ENCODE assay signal across 19 cellular contexts in the genomic region with DNA sequence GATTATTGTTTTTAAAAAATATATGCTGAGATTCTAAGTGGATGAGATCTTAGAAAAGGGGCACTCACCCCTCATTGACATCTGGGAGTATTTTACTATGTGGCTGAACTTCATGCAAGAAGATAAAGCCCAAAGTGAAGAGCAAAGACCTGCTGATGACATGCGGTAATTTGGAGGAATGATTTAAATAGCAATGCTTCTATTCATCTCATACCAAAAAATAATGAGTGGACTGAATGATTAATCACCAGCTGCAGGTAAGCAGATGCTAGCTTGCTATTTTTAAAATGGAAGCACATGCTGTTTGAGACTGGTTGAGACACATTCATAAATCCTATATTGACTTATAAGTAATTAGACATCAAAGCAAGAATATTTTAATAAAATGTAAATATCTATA. TPM values are rescaled to one million over a fixed set of nuclear protein-coding genes. Genes with fewer than 3 reads are reported as not detected.
DNase-seq lines count a peak whose midpoint lies in the region; ATAC-seq, FAIRE-seq and TF ChIP-seq lines count a peak whose summit lies in the region.
"Had no signal": no experiment of that assay in that cellular context is flagged by ENCODE, and none has a peak within 500 bp of the region (broad histone marks: within the 10 kb centered on the region; RNA-seq: fewer than 3 reads in every experiment).

No MANE protein-coding gene starts in this region.

- no peaks in the 10 kb centered on the region for H3K9me2 ChIP-seq in SK-N-SH

- POLR2A ChIA-PET in SK-N-SH (lab: Yijun Ruan, JAX) = no interaction called here

- no peaks in the 10 kb centered on the region for H3K9me3 Mint-ChIP-seq in HFFc6
- H3K9me3 Mint-ChIP-seq: CD8-positive, alpha-beta memory T cell; GM23338 had no signal

- no peak for DNase-seq in SK-N-SH
- DNase-seq in HFFc6 = peak; percentile 41
- DNase-seq in bronchial epithelial cell (ENCODE audit: low read depth) = peak; percentile 25
- peak; percentile 64 for DNase-seq in myocyte (ENCODE audit: low read depth)
- no peak for DNase-seq in COLO829 (ENCODE audit: low spot score)
- DNase-seq in SHP77 (lab: John Stamatoyannopoulos, UW) = no peak
- no peak for DNase-seq in NOMO-1 treated with dmso at 0.1 percent for 144 hours (lab: John Stamatoyannopoulos, UW; ENCODE audit: unreplicated experiment)
- DNase-seq: AML-193; CD8-positive, alpha-beta memory T cell; DMS53; H7 had no signal

- H2AFZ ChIP-seq in SK-N-SH (ENCODE audit: low read depth) = no peak overlapping the region
- H2AFZ ChIP-seq: GM23338 had no signal

- peaks cover 2% of the 10 kb centered on the region; the same call in 1 of the 2 replicates for H3K27me3 Mint-ChIP-seq in HFFc6 (ENCODE audit: insufficient read depth)

- H4K20me1 ChIP-seq in SK-N-SH (ENCODE audit: insufficient read depth) = no peaks in the 10 kb centered on the region
- H4K20me1 ChIP-seq: BLaER1 had no signal

- FAIRE-seq in bronchial epithelial cell (lab: Jason Lieb, UNC) = no peak
- FAIRE-seq: G401.6, GM12892, GM19239 had no signal

- H3K4me3 Mint-ChIP-seq in HFFc6 = peak overlapping the region; percentile 10; the same call in 1 of the 2 replicates
- H3K4me3 Mint-ChIP-seq: CD8-positive, alpha-beta memory T cell; GM23338 had no signal

- H3K4me1 Mint-ChIP-seq in HFFc6 (ENCODE audit: low read depth) = peaks cover 66% of the 10 kb centered on the region
- H3K4me1 Mint-ChIP-seq: CD8-positive, alpha-beta memory T cell; GM23338 had no signal

- H3K4me1 ChIP-seq in SK-N-SH (ENCODE audit: control insufficient read depth in 1 of 2, insufficient read depth in 2 of 2, low read depth in 1 of 2, low read length in 1 of 2) = peaks cover 0 to 13% of the 10 kb centered on the region in 2 experiments; a peak in 1 of 4 replicates

- H3K9ac ChIP-seq in SK-N-SH = no peak overlapping the region
- H3K9ac ChIP-seq: BLaER1 had no signal

- 42% methylated on average over 1 of the region's 1 CpG for WGBS in SK-N-SH (ENCODE audit: low lambda C conversion rate)

- H3K27me3 ChIP-seq in SK-N-SH (ENCODE audit: insufficient read depth) = no peaks in the 10 kb centered on the region
- no peaks in the 10 kb centered on the region for H3K27me3 ChIP-seq in bronchial epithelial cell (ENCODE audit: control insufficient read depth, insufficient read depth, low read length)
- H3K27me3 ChIP-seq: BLaER1 had no signal

- H3K27ac Mint-ChIP-seq in HFFc6 = peak overlapping the region; percentile 82
- H3K27ac Mint-ChIP-seq: CD8-positive, alpha-beta memory T cell; GM23338 had no signal

- ATAC-seq in SK-N-SH treated with all-trans-retinoic acid at 6 μM for 48 hours = no peak
- ATAC-seq: GM23338 had no signal

- TF ChIP-seq CTCF in SK-N-SH (IDR thresholded peaks at IDR 0.05) (no peak), HFFc6 (IDR thresholded peaks at IDR 0.05) (no peak), bronchial epithelial cell (IDR thresholded peaks at IDR 0.05; ENCODE audit: insufficient read depth, low read length, severe bottlenecking) (no peak)

- no peak overlapping the region for H3K27ac ChIP-seq in SK-N-SH (ENCODE audit: low read depth in 2 of 2, low read length in 1 of 2)
- H3K27ac ChIP-seq: 22Rv1, BLaER1 had no signal

- H3K36me3 Mint-ChIP-seq in HFFc6 (ENCODE audit: low read depth) = no peaks in the 10 kb centered on the region; the same call in 1 of the 2 replicates
- H3K36me3 Mint-ChIP-seq: CD8-positive, alpha-beta memory T cell had no signal

- peaks cover 33% of the 10 kb centered on the region for H3F3A ChIP-seq in SK-N-SH (replicated peaks; ENCODE audit: insufficient read depth)

- CTCF ChIA-PET in SK-N-SH (lab: Yijun Ruan, JAX) = interaction anchor here (1.3 to 1.6 kb wide), 3 partner anchors 11 to 385 kb away, joined by 4 to 8 read pairs (median 4); no protein-coding TSS in a partner anchor

- TF ChIP-seq EP300 in SK-N-SH (IDR thresholded peaks at IDR 0.05; ENCODE audit: borderline replicate concordance in 1 of 2, low read depth in 1 of 2, low read length in 1 of 2) = peak in 1 of 2 experiments; percentile 49; a peak in 1 of 4 replicates

- H3K9me3 ChIP-seq in SK-N-SH = no peaks in the 10 kb centered on the region
- H3K9me3 ChIP-seq: BLaER1 had no signal

- H3K36me3 ChIP-seq in SK-N-SH (replicated peaks in 1 of 2; ENCODE audit: control insufficient read depth in 1 of 2, insufficient read depth in 2 of 2, low read length in 1 of 2) (no peaks in the 10 kb centered on the region), bronchial epithelial cell (ENCODE audit: control insufficient read depth, insufficient read depth, low read length) (no peaks in the 10 kb centered on the region)
- H3K36me3 ChIP-seq: BLaER1 had no signal

- no peaks in the 10 kb centered on the region for H3K79me2 ChIP-seq in SK-N-SH (ENCODE audit: insufficient read depth)

- no peak overlapping the region for H3K4me2 ChIP-seq in SK-N-SH
- H3K4me2 ChIP-seq: BLaER1, GM23338 had no signal

- H3K4me3 ChIP-seq in SK-N-SH (ENCODE audit: low read depth in 2 of 2, low read length in 1 of 2) (no peak overlapping the region), bronchial epithelial cell (ENCODE audit: low read depth, low read length) (no peak overlapping the region)
- H3K4me3 ChIP-seq: BLaER1, GM23338 had no signal

- TF ChIP-seq RAD21 in SK-N-SH (IDR thresholded peaks at IDR 0.05; ENCODE audit: low read length) = no peak

TF ChIP-seq in SK-N-SH, 30 proteins besides CTCF, POLR2A, EP300 and RAD21:
- peak; percentile 80 for TF ChIP-seq PBX3 (IDR thresholded peaks at IDR 0.05)
- TF ChIP-seq NFIC (IDR thresholded peaks at IDR 0.05; ENCODE audit: borderline replicate concordance) = 0 out of 2 replicates have a peak, but pooled peaks have one; percentile 26
- no peak for TF ChIP-seq POLR2AphosphoS5 (IDR thresholded peaks at IDR 0.05; ENCODE audit: low read depth, low read length)
- no peak for TF ChIP-seq RFX5 (IDR thresholded peaks at IDR 0.05; ENCODE audit: low read length)
- peak; percentile 45; the same call in 1 of the 2 replicates for TF ChIP-seq FOSL2 (IDR thresholded peaks at IDR 0.05; ENCODE audit: borderline replicate concordance, low read depth)
- TF ChIP-seq FOXM1 (IDR thresholded peaks at IDR 0.05; ENCODE audit: low read depth) = no peak
- TF ChIP-seq TCF12 (IDR thresholded peaks at IDR 0.05) = peak; percentile 81
- TF ChIP-seq JUND (IDR thresholded peaks at IDR 0.05) = peak; percentile 37; the same call in 1 of the 2 replicates

TF ChIP-seq in SK-N-SH treated with all-trans-retinoic acid at 6 μM for 48 hours, 23 proteins besides CTCF, POLR2A, EP300 and RAD21:
- no peak for TF ChIP-seq ARNTL (CRISPR knock-in tag; IDR thresholded peaks at IDR 0.05; ENCODE audit: borderline replicate concordance, low read depth)

RNA-seq across cellular contexts. Expression of gene CDK15, which starts 12.7 kb away (rescaled TPM):
- polyA plus RNA-seq in SK-N-SH (2012; rRNA removed) = 1.8 and 2.5 TPM in 2 replicates
- 2.3 and 2.4 TPM in 2 replicates for polyA plus RNA-seq in SK-N-SH (2012; cell fraction: cytosol; rRNA removed)
- 3.0 and 4.6 TPM in 2 replicates for polyA plus RNA-seq in SK-N-SH (2012; cell fraction: nucleus; rRNA removed)
- 10 to 100 TPM; 21.7 to 59.8 (median 49.4) TPM for total RNA-seq in HFFc6 (2021; fragmentation: NEBNext Ultra II Directional; extraction: Animal tissue kit (Norgen Biotek cat#: 25700))
- total RNA-seq in bronchial epithelial cell (0.26 TPM in 1 of 2 replicates, not detected in the other), myocyte (5.9 and 6.7 TPM in 2 replicates)
- 3.0 TPM for polyA plus RNA-seq in myocyte (2012)
- total RNA-seq: CD8-positive, alpha-beta memory T cell; GM23338; H7; HT-29 had no signal
- polyA plus RNA-seq: CD8-positive, alpha-beta memory T cell had no signal

RNA-seq across cellular contexts. Expression of gene ALS2, which starts 12.9 kb away (rescaled TPM):
- 11.6 and 18.5 TPM in 2 replicates for polyA plus RNA-seq in SK-N-SH (2012; rRNA removed)
- polyA plus RNA-seq in SK-N-SH (2012; cell fraction: cytosol; rRNA removed) = 13.0 and 14.1 TPM in 2 replicates
- polyA plus RNA-seq in SK-N-SH (2012; cell fraction: nucleus; rRNA removed) = 13.8 and 26.9 TPM in 2 replicates
- total RNA-seq in HFFc6 (2021; fragmentation: NEBNext Ultra II Directional; extraction: Animal tissue kit (Norgen Biotek cat#: 25700)) = 10 to 100 TPM; 44.8 to 54.0 (median 46.4) TPM
- 21.1 and 30.2 TPM in 2 replicates for total RNA-seq in bronchial epithelial cell
- 37.1 and 37.3 TPM in 2 replicates for total RNA-seq in myocyte
- polyA plus RNA-seq in myocyte (2012) = 15.9 TPM

Comparison
In these comparisons a context has a peak if more than half of its experiments do, and no peak if none do; other contexts are left out.
1. DNase-seq: peak in HFFc6 (single experiment), bronchial epithelial cell (single experiment) and myocyte (single experiment); none in SK-N-SH (single experiment), COLO829 (single experiment), SHP77 (0 of 2) and NOMO-1 treated with dmso at 0.1 percent for 144 hours (single experiment).